8 cellular contexts compared by ENCODE assay signal in genomic region chr2:74577448-74577847, GRCh38. TPM values are rescaled to one million over a fixed set of nuclear protein-coding genes. Genes with fewer than 3 reads are reported as not detected.
DNase-seq lines count a peak whose midpoint lies in the region; ATAC-seq and TF ChIP-seq lines count a peak whose summit lies in the region.

No MANE protein-coding gene starts in this region.

- H3K79me2 ChIP-seq in fibroblast of lung (ENCODE audit: control insufficient read depth, insufficient read depth, low read length): no peaks in the 10 kb centered on the region

- no peak overlapping the region for H3K9ac ChIP-seq in fibroblast of lung (ENCODE audit: insufficient read depth, low read length)
- no peak overlapping the region for H3K9ac ChIP-seq in subcutaneous abdominal adipose tissue (ENCODE audit: low read length in 5 of 5)

- H3K36me3 Mint-ChIP-seq in activated naive CD4-positive, alpha-beta T cell treated with anti-CD3 and anti-CD28 coated beads, Interleukin-2, amount 10 ng/mL, durations not matched to agents 7 days and 5 days: peaks cover 4% of the 10 kb centered on the region

- no peak overlapping the region for H3K27ac ChIP-seq in fibroblast of lung (ENCODE audit: insufficient read depth, low read length)
- H3K27ac ChIP-seq in subcutaneous abdominal adipose tissue (ENCODE audit: low read depth, low read length): peak overlapping the region; percentile 75

- H3K4me3 ChIP-seq in MG63: no peak overlapping the region
- H3K4me3 ChIP-seq in fibroblast of lung (replicated peaks in 1 of 4; ENCODE audit: control extremely low read depth in 1 of 4, insufficient read depth in 1 of 4, low read depth in 3 of 4, low read length in 4 of 4): no peak overlapping the region
- H3K4me3 ChIP-seq in subcutaneous abdominal adipose tissue (ENCODE audit: low read depth in 1 of 5, low read length in 5 of 5): no peak overlapping the region

- no peak for DNase-seq in activated naive CD4-positive, alpha-beta T cell treated with anti-CD3 and anti-CD28 coated beads, Interleukin-2, amount 10 ng/mL, durations not matched to agents 7 days and 5 days
- no peak for DNase-seq in activated naive CD4-positive, alpha-beta T cell (lab: John Stamatoyannopoulos, UW)
- DNase-seq in MG63: peak; percentile 58
- no peak for DNase-seq in fibroblast of lung (ENCODE audit: low read depth in 2 of 2)
- no peak for DNase-seq in head of caudate nucleus
- DNase-seq in stimulated activated CD4-positive, alpha-beta T cell treated with anti-CD3 and anti-CD28 coated beads, Interleukin-2, amount 100 ng/mL, for 48 hours: no peak

- H3K4me1 ChIP-seq in fibroblast of lung (ENCODE audit: control insufficient read depth, extremely low read depth, insufficient read depth, low read length): peaks cover 10% of the 10 kb centered on the region
- peaks cover 2 to 44% (median 30%) of the 10 kb centered on the region in 5 donors for H3K4me1 ChIP-seq in subcutaneous abdominal adipose tissue (ENCODE audit: control insufficient read depth in 5 of 5, insufficient read depth in 5 of 5, low read length in 5 of 5)

- peak overlapping the region; percentile 51 for H2AFZ ChIP-seq in fibroblast of lung (ENCODE audit: low read length)

- no peaks in the 10 kb centered on the region for H3K27me3 ChIP-seq in MG63
- H3K27me3 ChIP-seq in fibroblast of lung (ENCODE audit: control insufficient read depth, insufficient read depth, low read length): no peaks in the 10 kb centered on the region
- no peaks in the 10 kb centered on the region for H3K27me3 ChIP-seq in subcutaneous abdominal adipose tissue (ENCODE audit: control insufficient read depth in 5 of 5, insufficient read depth in 4 of 5, low read length in 5 of 5)

- H3K36me3 ChIP-seq in MG63: no peaks in the 10 kb centered on the region
- H3K36me3 ChIP-seq in fibroblast of lung (ENCODE audit: control insufficient read depth, insufficient read depth, low read length): no peaks in the 10 kb centered on the region
- H3K36me3 ChIP-seq in subcutaneous abdominal adipose tissue (ENCODE audit: control insufficient read depth in 5 of 5, insufficient read depth in 5 of 5, low read length in 5 of 5): no peaks in the 10 kb centered on the region

- peak overlapping the region; percentile 20 for H3K27ac Mint-ChIP-seq in activated naive CD4-positive, alpha-beta T cell treated with anti-CD3 and anti-CD28 coated beads, Interleukin-2, amount 10 ng/mL, durations not matched to agents 7 days and 5 days

- H3K4me2 ChIP-seq in fibroblast of lung (ENCODE audit: extremely low read depth, insufficient read depth, low read length): no peak overlapping the region

- H3K4me3 Mint-ChIP-seq in activated naive CD4-positive, alpha-beta T cell treated with anti-CD3 and anti-CD28 coated beads, Interleukin-2, amount 10 ng/mL, durations not matched to agents 7 days and 5 days: no peak overlapping the region

- no peak for TF ChIP-seq CTCF in fibroblast of lung (conservative IDR thresholded peaks at IDR 0.05 in 1 of 2, IDR thresholded peaks at IDR 0.05 in 1 of 2; ENCODE audit: low read depth in 1 of 2, low read length in 2 of 2)

- no peaks in the 10 kb centered on the region for H3K9me3 ChIP-seq in MG63
- no peaks in the 10 kb centered on the region for H3K9me3 ChIP-seq in fibroblast of lung (ENCODE audit: control insufficient read depth, insufficient read depth, low read depth, low read length)
- H3K9me3 ChIP-seq in subcutaneous abdominal adipose tissue (ENCODE audit: control insufficient read depth in 5 of 5, low read length in 5 of 5): no peaks in the 10 kb centered on the region

- ATAC-seq in GM18870 (IDR thresholded peaks at IDR 0.05; ENCODE audit: unreplicated experiment): no peak

- CTCF ChIA-PET in activated naive CD4-positive, alpha-beta T cell treated with anti-CD3 and anti-CD28 coated beads, Interleukin-2, amount 10 ng/mL, durations not matched to agents 7 days and 5 days (lab: Charles Lee): interaction anchor here (0.9 to 7.5 kb wide), 6 partner anchors 9 to 121 kb away, joined by 3 to 62 read pairs (median 4); partner anchors contain the start of genes CCDC142 and TTC31

- H3K27me3 Mint-ChIP-seq in activated naive CD4-positive, alpha-beta T cell treated with anti-CD3 and anti-CD28 coated beads, Interleukin-2, amount 10 ng/mL, durations not matched to agents 7 days and 5 days: no peaks in the 10 kb centered on the region

- no peaks in the 10 kb centered on the region for H3K9me3 Mint-ChIP-seq in activated naive CD4-positive, alpha-beta T cell treated with anti-CD3 and anti-CD28 coated beads, Interleukin-2, amount 10 ng/mL, durations not matched to agents 7 days and 5 days

- H3K4me1 Mint-ChIP-seq in activated naive CD4-positive, alpha-beta T cell treated with anti-CD3 and anti-CD28 coated beads, Interleukin-2, amount 10 ng/mL, durations not matched to agents 7 days and 5 days: peaks cover 29% of the 10 kb centered on the region

- intact Hi-C loops in head of caudate nucleus (cut with DNase I): no loop called here

- no peaks in the 10 kb centered on the region for H4K20me1 ChIP-seq in fibroblast of lung (ENCODE audit: control insufficient read depth, extremely low read depth, insufficient read depth, low read length)

RNA-seq across cellular contexts. Expression of gene DOK1, which starts 22.9 kb away (rescaled TPM):
- 10.9 and 21.9 TPM in 2 replicates for total RNA-seq in MG63 (2014; rRNA removed; shearing (Covaris generic); ENCODE audit: low replicate concordance)
- total RNA-seq in fibroblast of lung: 25.7 and 31.7 TPM in 2 replicates
- polyA plus RNA-seq in fibroblast of lung: 11.4 and 12.6 TPM in 2 replicates
- polyA plus RNA-seq in fibroblast of lung (2012): 18.1 and 20.8 TPM in 2 replicates
- polyA minus RNA-seq in fibroblast of lung (ENCODE audit: low replicate concordance): 22.8 and 42.3 TPM in 2 replicates

RNA-seq across cellular contexts. Expression of gene LOXL3, which starts 23.7 kb away (rescaled TPM):
- total RNA-seq in MG63 (2014; rRNA removed; shearing (Covaris generic); ENCODE audit: low replicate concordance): 17.8 and 22.9 TPM in 2 replicates
- total RNA-seq in fibroblast of lung: 12.6 and 26.4 TPM in 2 replicates
- 13.7 and 20.6 TPM in 2 replicates for polyA plus RNA-seq in fibroblast of lung
- polyA plus RNA-seq in fibroblast of lung (2012): 10.9 and 15.8 TPM in 2 replicates
- 8.7 and 23.4 TPM in 2 replicates for polyA minus RNA-seq in fibroblast of lung (ENCODE audit: low replicate concordance)

RNA-seq across cellular contexts. Expression of gene HTRA2, which starts 47.7 kb away (rescaled TPM):
- total RNA-seq in MG63 (2014; rRNA removed; shearing (Covaris generic); ENCODE audit: low replicate concordance): 49.9 and 53.9 TPM in 2 replicates
- total RNA-seq in fibroblast of lung: 45.7 and 47.8 TPM in 2 replicates
- 18.8 and 25.4 TPM in 2 replicates for polyA plus RNA-seq in fibroblast of lung
- polyA plus RNA-seq in fibroblast of lung (2012): 17.8 and 28.0 TPM in 2 replicates
- polyA minus RNA-seq in fibroblast of lung (ENCODE audit: low replicate concordance): 16.7 and 50.8 TPM in 2 replicates

RNA-seq across cellular contexts. Expression of gene AUP1, which starts 47.9 kb away (rescaled TPM):
- total RNA-seq in MG63 (2014; rRNA removed; shearing (Covaris generic); ENCODE audit: low replicate concordance): 70.0 and 143 TPM in 2 replicates
- 70.4 and 73.7 TPM in 2 replicates for total RNA-seq in fibroblast of lung
- polyA plus RNA-seq in fibroblast of lung: 54.0 and 81.3 TPM in 2 replicates
- polyA plus RNA-seq in fibroblast of lung (2012): 43.1 and 64.8 TPM in 2 replicates
- polyA minus RNA-seq in fibroblast of lung (ENCODE audit: low replicate concordance): 41.9 and 97.8 TPM in 2 replicates

RNA-seq across cellular contexts. Expression of gene DQX1, which starts 51.4 kb away (rescaled TPM):
- total RNA-seq in MG63 (2014; rRNA removed; shearing (Covaris generic); ENCODE audit: low replicate concordance): not detected in 2 replicates
- total RNA-seq in fibroblast of lung: not detected in 2 replicates
- not detected in 2 replicates for polyA plus RNA-seq in fibroblast of lung
- polyA plus RNA-seq in fibroblast of lung (2012): not detected in 2 replicates
- not detected in 2 replicates for polyA minus RNA-seq in fibroblast of lung (ENCODE audit: low replicate concordance)
